ENCODE assay signal across 21 cellular contexts in the genomic region with DNA sequence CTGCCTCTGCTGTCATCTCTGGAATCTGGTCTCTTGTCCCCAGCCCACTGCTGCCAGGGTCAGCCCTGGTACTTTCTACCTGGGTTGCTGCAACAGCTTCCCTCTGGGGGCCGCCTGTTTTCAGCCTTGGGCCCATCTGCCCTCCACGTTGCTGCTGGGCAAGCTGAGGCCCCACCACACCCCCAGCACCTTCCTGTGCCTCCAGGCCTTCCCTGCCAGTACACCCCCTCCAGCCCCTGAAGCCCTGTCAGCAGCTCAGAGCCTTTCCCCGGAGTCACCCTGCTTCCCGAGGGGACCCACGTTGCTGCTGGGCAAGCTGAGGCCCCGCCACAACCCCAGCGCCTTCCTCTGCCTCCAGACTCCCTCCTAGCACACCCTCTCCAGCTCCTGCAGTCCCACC. TPM values are rescaled to one million over a fixed set of nuclear protein-coding genes. Genes with fewer than 3 reads are reported as not detected.
"Had no signal": no experiment of that assay in that cellular context is flagged by ENCODE, and none has a peak within 500 bp of the region (broad histone marks: within the 10 kb centered on the region; RNA-seq: fewer than 3 reads in every experiment).

No MANE protein-coding gene starts in this region.

- ATAC-seq: gastroesophageal sphincter; lower lobe of right lung; sciatic nerve; stimulated activated memory B cell treated with anti-CD40 and anti-IgM and Interleukin-4, amounts not matched to agents 10 μg/mL and 1 μg/mL and 100 μg/mL, for 72 hours had no signal

- H3K9me3 Mint-ChIP-seq: dendritic cell treated with granulocyte-macrophage colony-stimulating factor and Interleukin-4, amounts not matched to agents 40 ng/mL and 50 ng/mL, for 4 days; immature natural killer cell; memory B cell; naive B cell; nephron; stimulated activated memory B cell treated with anti-CD40 and anti-IgM and Interleukin-4, amounts not matched to agents 10 μg/mL and 1 μg/mL and 100 μg/mL, for 72 hours; stimulated activated naive CD8-positive, alpha-beta T cell treated with anti-CD3 and anti-CD28 coated beads, Interleukin-15, Interleukin-2, amounts not matched to agents 100 ng/mL and 50 ng/mL, for 24 hours had no signal

- H3K27ac Mint-ChIP-seq: dendritic cell treated with granulocyte-macrophage colony-stimulating factor and Interleukin-4, amounts not matched to agents 40 ng/mL and 50 ng/mL, for 4 days; immature natural killer cell; memory B cell; nephron; stimulated activated memory B cell treated with anti-CD40 and anti-IgM and Interleukin-4, amounts not matched to agents 10 μg/mL and 1 μg/mL and 100 μg/mL, for 72 hours; stimulated activated naive CD8-positive, alpha-beta T cell treated with anti-CD3 and anti-CD28 coated beads, Interleukin-15, Interleukin-2, amounts not matched to agents 100 ng/mL and 50 ng/mL, for 24 hours had no signal

- H3K36me3 Mint-ChIP-seq: immature natural killer cell; memory B cell; stimulated activated memory B cell treated with anti-CD40 and anti-IgM and Interleukin-4, amounts not matched to agents 10 μg/mL and 1 μg/mL and 100 μg/mL, for 72 hours had no signal

- DNase-seq: glutamatergic neuron; immature natural killer cell; left ventricle myocardium inferior; lower lobe of right lung; naive B cell; spleen; stimulated activated CD4-positive, alpha-beta T cell treated with anti-CD3 and anti-CD28 coated beads, Interleukin-15, amount 100 ng/mL, for 24 hours; stimulated activated CD4-positive, alpha-beta T cell treated with anti-CD3 and anti-CD28 coated beads, Interleukin-1b, Interleukin-23, amount 100 ng/mL, for 48 hours; stimulated activated CD4-positive, alpha-beta T cell treated with anti-CD3 and anti-CD28 coated beads, Interleukin-4, amount 100 ng/mL, for 24 hours; tibial artery; upper lobe of left lung; uterus had no signal

- H3K4me3 Mint-ChIP-seq: dendritic cell treated with granulocyte-macrophage colony-stimulating factor and Interleukin-4, amounts not matched to agents 40 ng/mL and 50 ng/mL, for 4 days; immature natural killer cell; memory B cell; stimulated activated memory B cell treated with anti-CD40 and anti-IgM and Interleukin-4, amounts not matched to agents 10 μg/mL and 1 μg/mL and 100 μg/mL, for 72 hours; stimulated activated naive CD8-positive, alpha-beta T cell treated with anti-CD3 and anti-CD28 coated beads, Interleukin-15, Interleukin-2, amounts not matched to agents 100 ng/mL and 50 ng/mL, for 24 hours had no signal

- H3K27ac ChIP-seq: gastroesophageal sphincter, left ventricle myocardium inferior, lower lobe of right lung, neutrophil, spleen, tibial artery, upper lobe of left lung, uterus had no signal

- H3K27me3 ChIP-seq: upper lobe of left lung, uterus had no signal

- FAIRE-seq: keratinocyte had no signal

- H3K36me3 ChIP-seq: gastroesophageal sphincter, left ventricle myocardium inferior, lower lobe of right lung, neutrophil, spleen, tibial artery, upper lobe of left lung, uterus had no signal

- H3K27me3 Mint-ChIP-seq: memory B cell had no signal

- H3K4me3 ChIP-seq: gastroesophageal sphincter, left ventricle myocardium inferior, lower lobe of right lung, spleen, tibial artery, upper lobe of left lung, uterus had no signal

- H3K9me3 ChIP-seq: gastroesophageal sphincter, left ventricle myocardium inferior, lower lobe of right lung, neutrophil, spleen, tibial artery, upper lobe of left lung, uterus had no signal

RNA-seq across cellular contexts. Expression of gene PNPLA3, which starts 28.4 kb away (rescaled TPM):
- total RNA-seq: gastroesophageal sphincter, left ventricle myocardium inferior had no signal
- polyA plus RNA-seq: immature natural killer cell had no signal
